In the genomic region with DNA sequence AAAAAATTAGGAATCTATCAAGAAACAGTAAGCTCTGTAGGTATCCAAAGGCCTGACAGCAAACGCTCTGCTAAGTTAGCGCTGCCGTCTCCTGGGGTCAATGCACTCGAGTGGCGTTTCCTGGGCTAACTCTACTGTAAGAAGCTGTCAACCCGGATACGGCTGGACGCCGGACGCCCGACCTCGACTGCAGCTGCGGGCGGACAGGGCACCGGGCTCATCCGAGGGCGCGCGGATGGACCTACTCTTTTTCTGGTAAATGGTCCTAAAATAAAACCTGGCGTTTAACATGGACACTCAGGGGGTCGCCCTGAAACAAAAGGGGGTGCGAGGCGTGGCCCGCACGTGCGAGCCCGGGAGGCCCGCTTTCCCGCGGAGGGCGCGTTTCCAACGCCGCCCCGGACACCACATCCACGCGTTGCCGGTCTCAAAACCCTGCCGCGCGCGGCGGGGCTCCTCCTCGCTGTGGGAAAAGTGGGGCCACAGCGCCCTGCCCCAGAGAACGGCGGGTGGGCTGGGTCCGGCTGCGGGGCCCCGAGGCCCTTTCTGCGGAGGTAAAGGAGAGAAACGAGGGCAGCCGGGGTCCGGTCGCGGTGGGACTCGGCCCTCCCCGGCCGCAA, we compare ENCODE assay signal across 8 cellular contexts. TPM values are rescaled to one million over a fixed set of nuclear protein-coding genes. Genes with fewer than 3 reads are reported as not detected.
DNase-seq lines count a peak whose midpoint lies in the region; ATAC-seq and TF ChIP-seq lines count a peak whose summit lies in the region.

No MANE protein-coding gene starts in this region.

- peaks cover 32% of the 10 kb centered on the region for H3K4me1 Mint-ChIP-seq in CD14-positive monocyte

- in situ Hi-C loops in SK-MEL-5 (cut with HindIII; ENCODE audit: low pct_unique_long_range_greater_than_20kb, low sequenced_read_pairs) = no loop called here
- in situ Hi-C loops in brain microvascular endothelial cell (cut with HindIII; ENCODE audit: low pct_ligation_motif_present, low sequenced_read_pairs) = no loop called here

- no peaks in the 10 kb centered on the region for H3K9me3 Mint-ChIP-seq in CD14-positive monocyte

- DNase-seq in CD14-positive monocyte (ENCODE audit: low spot score) = peak; percentile 46
- DNase-seq in SK-MEL-5 (ENCODE audit: low read depth, low spot score) = peak; percentile 21
- peak; percentile 28 for DNase-seq in brain microvascular endothelial cell
- DNase-seq in islet precursor cell = peak; percentile 69
- peak; percentile 39 to 45 for DNase-seq in stimulated activated CD4-positive, alpha-beta T cell treated with anti-CD3 and anti-CD28 coated beads, Interleukin-2, amount 100 ng/mL, for 24 hours
- DNase-seq in dedifferentiated amniotic fluid mesenchymal stem cell (ENCODE audit: extremely low spot score) = no peak

- H3K36me3 ChIP-seq in HEK293 (ENCODE audit: control insufficient read depth in 2 of 2, insufficient read depth in 1 of 2, low read length in 2 of 2) (peaks cover 30 to 74% of the 10 kb centered on the region in 2 experiments), brain microvascular endothelial cell (replicated peaks) (peaks cover 37% of the 10 kb centered on the region)

- peak overlapping the region; percentile 98 for H3K4me3 ChIP-seq in HEK293 (ENCODE audit: low read depth, low read length)
- H3K4me3 ChIP-seq in brain microvascular endothelial cell (ENCODE audit: low read depth, low read length) = peak overlapping the region; percentile 99

- POLR2A ChIA-PET in HEK293 (lab: Yijun Ruan, JAX) = interaction anchor here (0.8 to 4.2 kb wide), 17 partner anchors 9 to 95 kb away, joined by 3 to 115 read pairs (median 8); partner anchors contain the start of genes ACAT2, SOD2 and WTAP

- H3K4me1 ChIP-seq in HEK293 (ENCODE audit: control insufficient read depth, insufficient read depth, low read length) = peaks cover 8% of the 10 kb centered on the region

- intact Hi-C loops in CD14-positive monocyte (cut with micrococcal nuclease) = loop anchor here (5.0 kb wide), 3 partner anchors 37 to 97 kb away; partner anchors contain the start of gene SOD2 (in 1 of the 2)

- H3K27me3 ChIP-seq in brain microvascular endothelial cell (replicated peaks) = no peaks in the 10 kb centered on the region

- H3K36me3 Mint-ChIP-seq in CD14-positive monocyte = peaks cover 43 to 54% of the 10 kb centered on the region in 2 donors

- peaks cover 0 to 1% (median 0%) of the 10 kb centered on the region in 3 donors for H3K27me3 Mint-ChIP-seq in CD14-positive monocyte (ENCODE audit: low read depth in 3 of 3)

- H3K27ac Mint-ChIP-seq in CD14-positive monocyte = peak overlapping the region; percentile 85 to 98 (median 96)

- H3K4me3 Mint-ChIP-seq in CD14-positive monocyte = peak overlapping the region; percentile 94 to 97

- peak overlapping the region; percentile 62 for H3K27ac ChIP-seq in HEK293 (ENCODE audit: extremely low read depth, low read depth, low read length)
- H3K27ac ChIP-seq in brain microvascular endothelial cell = peak overlapping the region; percentile 77

- TF ChIP-seq CTCF in CD14-positive monocyte (IDR thresholded peaks at IDR 0.05) = no peak
- no peak for TF ChIP-seq CTCF in HEK293 (tag by site-specific recombination; IDR thresholded peaks at IDR 0.05)
- TF ChIP-seq CTCF in brain microvascular endothelial cell (IDR thresholded peaks at IDR 0.05; ENCODE audit: low read depth, low read length, missing control alignments) = no peak

- CTCF ChIA-PET in HEK293 (lab: Yijun Ruan, JAX) = interaction anchor here (0.7 to 2.3 kb wide), 4 partner anchors 10 to 614 kb away, joined by 3 to 17 read pairs (median 4); no protein-coding TSS in a partner anchor

- ATAC-seq in GM21576 (IDR thresholded peaks at IDR 0.05; ENCODE audit: unreplicated experiment) = no peak

- no peaks in the 10 kb centered on the region for H3K9me3 ChIP-seq in HEK293 (ENCODE audit: control insufficient read depth, insufficient read depth, low read depth, low read length)

TF ChIP-seq in HEK293, 187 proteins besides CTCF, POLR2A, EP300 and RAD21 (continues in another document):
- TF ChIP-seq REPIN1 (tag by site-specific recombination; IDR thresholded peaks at IDR 0.05; ENCODE audit: low read depth) (no peak), ZFHX2 (tag by site-specific recombination; conservative IDR thresholded peaks at IDR 0.05) (no peak), ZNF311 (tag by site-specific recombination; IDR thresholded peaks at IDR 0.05; ENCODE audit: borderline replicate concordance) (no peak), ZNF514 (tag by site-specific recombination; IDR thresholded peaks at IDR 0.05) (no peak), ZFP41 (tag by site-specific recombination; IDR thresholded peaks at IDR 0.05; ENCODE audit: borderline replicate concordance) (no peak)
- TF ChIP-seq, protein P1, sequence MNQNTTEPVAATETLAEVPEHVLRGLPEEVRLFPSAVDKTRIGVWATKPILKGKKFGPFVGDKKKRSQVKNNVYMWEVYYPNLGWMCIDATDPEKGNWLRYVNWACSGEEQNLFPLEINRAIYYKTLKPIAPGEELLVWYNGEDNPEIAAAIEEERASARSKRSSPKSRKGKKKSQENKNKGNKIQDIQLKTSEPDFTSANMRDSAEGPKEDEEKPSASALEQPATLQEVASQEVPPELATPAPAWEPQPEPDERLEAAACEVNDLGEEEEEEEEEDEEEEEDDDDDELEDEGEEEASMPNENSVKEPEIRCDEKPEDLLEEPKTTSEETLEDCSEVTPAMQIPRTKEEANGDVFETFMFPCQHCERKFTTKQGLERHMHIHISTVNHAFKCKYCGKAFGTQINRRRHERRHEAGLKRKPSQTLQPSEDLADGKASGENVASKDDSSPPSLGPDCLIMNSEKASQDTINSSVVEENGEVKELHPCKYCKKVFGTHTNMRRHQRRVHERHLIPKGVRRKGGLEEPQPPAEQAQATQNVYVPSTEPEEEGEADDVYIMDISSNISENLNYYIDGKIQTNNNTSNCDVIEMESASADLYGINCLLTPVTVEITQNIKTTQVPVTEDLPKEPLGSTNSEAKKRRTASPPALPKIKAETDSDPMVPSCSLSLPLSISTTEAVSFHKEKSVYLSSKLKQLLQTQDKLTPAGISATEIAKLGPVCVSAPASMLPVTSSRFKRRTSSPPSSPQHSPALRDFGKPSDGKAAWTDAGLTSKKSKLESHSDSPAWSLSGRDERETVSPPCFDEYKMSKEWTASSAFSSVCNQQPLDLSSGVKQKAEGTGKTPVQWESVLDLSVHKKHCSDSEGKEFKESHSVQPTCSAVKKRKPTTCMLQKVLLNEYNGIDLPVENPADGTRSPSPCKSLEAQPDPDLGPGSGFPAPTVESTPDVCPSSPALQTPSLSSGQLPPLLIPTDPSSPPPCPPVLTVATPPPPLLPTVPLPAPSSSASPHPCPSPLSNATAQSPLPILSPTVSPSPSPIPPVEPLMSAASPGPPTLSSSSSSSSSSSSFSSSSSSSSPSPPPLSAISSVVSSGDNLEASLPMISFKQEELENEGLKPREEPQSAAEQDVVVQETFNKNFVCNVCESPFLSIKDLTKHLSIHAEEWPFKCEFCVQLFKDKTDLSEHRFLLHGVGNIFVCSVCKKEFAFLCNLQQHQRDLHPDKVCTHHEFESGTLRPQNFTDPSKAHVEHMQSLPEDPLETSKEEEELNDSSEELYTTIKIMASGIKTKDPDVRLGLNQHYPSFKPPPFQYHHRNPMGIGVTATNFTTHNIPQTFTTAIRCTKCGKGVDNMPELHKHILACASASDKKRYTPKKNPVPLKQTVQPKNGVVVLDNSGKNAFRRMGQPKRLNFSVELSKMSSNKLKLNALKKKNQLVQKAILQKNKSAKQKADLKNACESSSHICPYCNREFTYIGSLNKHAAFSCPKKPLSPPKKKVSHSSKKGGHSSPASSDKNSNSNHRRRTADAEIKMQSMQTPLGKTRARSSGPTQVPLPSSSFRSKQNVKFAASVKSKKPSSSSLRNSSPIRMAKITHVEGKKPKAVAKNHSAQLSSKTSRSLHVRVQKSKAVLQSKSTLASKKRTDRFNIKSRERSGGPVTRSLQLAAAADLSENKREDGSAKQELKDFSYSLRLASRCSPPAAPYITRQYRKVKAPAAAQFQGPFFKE (tag by site-specific recombination; IDR thresholded peaks at IDR 0.05; ENCODE audit: borderline replicate concordance) = no peak

RNA-seq across cellular contexts. Expression of gene TCP1, which starts 0.5 kb away (rescaled TPM):
- 10 to 100 TPM; 44.5 to 69.3 TPM for polyA plus RNA-seq in CD14-positive monocyte
- total RNA-seq in SK-MEL-5 (2014; rRNA removed; shearing (Covaris generic)) = 223 and 229 TPM in 2 replicates
- 133 and 138 TPM in 2 replicates for polyA plus RNA-seq in SK-MEL-5 (2015; cell fraction: cytosol; rRNA removed)
- 236 and 265 TPM in 2 replicates for polyA plus RNA-seq in SK-MEL-5 (2015; cell fraction: nucleus; rRNA removed)

RNA-seq across cellular contexts. Expression of gene MRPL18, which starts 1.4 kb away (rescaled TPM):
- polyA plus RNA-seq in CD14-positive monocyte = 10 to 100 TPM; 74.1 to 88.2 TPM
- total RNA-seq in SK-MEL-5 (2014; rRNA removed; shearing (Covaris generic)) = 123 and 126 TPM in 2 replicates
- polyA plus RNA-seq in SK-MEL-5 (2015; cell fraction: cytosol; rRNA removed) = 81.6 and 82.9 TPM in 2 replicates
- 14.5 and 17.7 TPM in 2 replicates for polyA plus RNA-seq in SK-MEL-5 (2015; cell fraction: nucleus; rRNA removed)

RNA-seq across cellular contexts. Expression of gene PNLDC1, which starts 11.2 kb away (rescaled TPM):
- not detected for polyA plus RNA-seq in CD14-positive monocyte
- 0.05 TPM in 1 of 2 replicates, not detected in the other for total RNA-seq in SK-MEL-5 (2014; rRNA removed; shearing (Covaris generic))
- polyA plus RNA-seq in SK-MEL-5 (2015; cell fraction: cytosol; rRNA removed) = not detected in 2 replicates
- 0.39 TPM in 1 of 2 replicates, not detected in the other for polyA plus RNA-seq in SK-MEL-5 (2015; cell fraction: nucleus; rRNA removed)

RNA-seq across cellular contexts. Expression of gene ACAT2, which starts 27.0 kb away (rescaled TPM):
- polyA plus RNA-seq in CD14-positive monocyte = 10 to 100 TPM; 19.5 to 24.4 TPM
- 13.8 and 14.7 TPM in 2 replicates for total RNA-seq in SK-MEL-5 (2014; rRNA removed; shearing (Covaris generic))
- 8.0 and 10.2 TPM in 2 replicates for polyA plus RNA-seq in SK-MEL-5 (2015; cell fraction: cytosol; rRNA removed)
- 2.1 and 2.5 TPM in 2 replicates for polyA plus RNA-seq in SK-MEL-5 (2015; cell fraction: nucleus; rRNA removed)
